Comparison of ENCODE assay signal across 21 cellular contexts in the genomic region with DNA sequence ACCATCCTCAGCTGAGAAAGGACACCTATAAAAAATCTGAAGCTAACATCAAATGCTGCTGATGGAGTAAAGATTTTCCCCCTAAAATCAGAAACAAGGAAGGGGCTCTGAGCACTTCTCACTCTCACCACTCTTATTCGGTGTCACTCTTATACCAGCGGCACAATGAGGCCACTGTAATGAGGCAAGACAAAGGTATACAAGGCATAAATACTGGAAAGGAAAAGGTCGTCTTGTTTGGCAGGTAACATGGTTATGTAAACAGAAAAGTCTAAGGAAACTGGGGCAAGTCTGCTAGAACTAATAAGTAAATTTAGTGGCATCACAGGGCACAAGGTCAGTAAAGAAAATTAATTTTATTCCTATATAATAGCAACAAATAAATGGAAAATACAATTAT. TPM values are rescaled to one million over a fixed set of nuclear protein-coding genes. Genes with fewer than 3 reads are reported as not detected.
A peak's percentile ranks its signal among the peaks of the same experiment; 100 is the strongest.
DNase-seq lines count a peak whose midpoint lies in the region; ATAC-seq and TF ChIP-seq lines count a peak whose summit lies in the region.
"Had no signal": no experiment of that assay in that cellular context is flagged by ENCODE, and none has a peak within 500 bp of the region (broad histone marks: within the 10 kb centered on the region; RNA-seq: fewer than 3 reads in every experiment).

No MANE protein-coding gene starts in this region.

- H3K9me3 ChIP-seq in testis, result no peaks in the 10 kb centered on the region
- H3K9me3 ChIP-seq: HAP-1, Peyer's patch had no signal

- DNase-seq in SIG-M5 treated with dmso at 0.1 percent for 504 hours (lab: John Stamatoyannopoulos, UW; ENCODE audit: unreplicated experiment), result peak; percentile 4
- DNase-seq in SIG-M5 (lab: John Stamatoyannopoulos, UW), result no peak
- peak; percentile 5 for DNase-seq in NCI-H774 (lab: John Stamatoyannopoulos, UW)
- DNase-seq in left lobe of liver (ENCODE audit: low spot score), result no peak
- no peak for DNase-seq in midbrain (lab: John Stamatoyannopoulos, UW)
- DNase-seq in testis, result no peak
- DNase-seq: CD4-positive, CD25-positive, alpha-beta regulatory T cell; GM23248; Karpas-422; NCI-H1092 treated with DMSO at 0.1 percent for 48 hours; NCI-H1436; NCI-H187; NCI-H2107; Peyer's patch; SHP77 treated with DMSO at 0.1 percent for 48 hours; SK-N-SH; SW 1271 had no signal

- H3K36me3 ChIP-seq in testis (ENCODE audit: low read depth, missing control alignments), result no peaks in the 10 kb centered on the region
- H3K36me3 ChIP-seq: HAP-1, Peyer's patch had no signal

- 90 to 95% methylated on average over 3 of the region's 3 CpGs for WGBS in testis, 2 donors

- TF ChIP-seq POLR2A in testis (IDR thresholded peaks at IDR 0.05), result no peak

- intact Hi-C loops in testis (cut with DNase I; ENCODE audit: low total_unique reads), result no loop called here

- H3K27ac ChIP-seq in testis, result no peak overlapping the region
- H3K27ac ChIP-seq: BLaER1, GM23248, HL-60, Peyer's patch had no signal

- TF ChIP-seq CTCF in testis (IDR thresholded peaks at IDR 0.05), result no peak

- no peaks in the 10 kb centered on the region for H3K4me1 ChIP-seq in testis
- H3K4me1 ChIP-seq: HAP-1 had no signal

- H3K4me3 ChIP-seq in testis, result no peak overlapping the region
- H3K4me3 ChIP-seq: BLaER1, GM23248, HAP-1, Peyer's patch had no signal

- peak; percentile 72 for ATAC-seq in left lobe of liver
- no peak for ATAC-seq in HG02885 (IDR thresholded peaks at IDR 0.05; ENCODE audit: poor library complexity, unreplicated experiment)

- no peaks in the 10 kb centered on the region for H3K27me3 ChIP-seq in testis
- H3K27me3 ChIP-seq: BLaER1, Peyer's patch had no signal

RNA-seq across cellular contexts. Expression of a gene that starts 8.1 kb away (rescaled TPM):
- 12.6 TPM for total RNA-seq in left lobe of liver
- 10 to 100 TPM; 46.8 to 57.7 TPM for total RNA-seq in testis
- polyA plus RNA-seq in testis (ENCODE audit: insufficient read depth, low read depth, low replicate concordance), result 41.5 TPM

Comparison
In these comparisons a context has a peak if more than half of its experiments do, and no peak if none do; other contexts are left out.
1. DNase-seq: peak in SIG-M5 treated with dmso at 0.1 percent for 504 hours (single experiment) and NCI-H774 (single experiment); none in SIG-M5 (single experiment), left lobe of liver (single experiment), midbrain (single experiment) and testis (single experiment).